15 cellular contexts compared by ENCODE assay signal in the genomic region with DNA sequence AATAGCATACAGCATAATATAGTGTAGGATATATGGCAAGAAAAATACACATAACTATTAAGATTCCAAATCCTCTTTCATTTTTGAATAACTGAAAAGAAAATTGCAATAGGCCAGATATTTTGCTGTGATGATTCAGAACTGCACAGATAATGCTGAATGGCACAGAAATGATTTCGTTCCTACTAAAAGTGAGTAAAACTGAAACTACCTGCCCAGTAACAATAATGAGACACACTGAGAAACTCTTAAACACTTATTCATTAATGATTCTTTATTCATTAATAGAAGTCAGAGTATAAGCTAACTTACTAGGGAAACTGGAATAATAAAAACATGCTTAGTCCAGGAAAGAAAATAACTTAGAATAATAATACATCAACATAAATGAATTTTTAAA.
DNase-seq lines count a peak whose midpoint lies in the region; ATAC-seq and TF ChIP-seq lines count a peak whose summit lies in the region.
"Had no signal": no experiment of that assay in that cellular context is flagged by ENCODE, and none has a peak within 500 bp of the region (broad histone marks: within the 10 kb centered on the region; RNA-seq: fewer than 3 reads in every experiment).

No MANE protein-coding gene starts in this region.

- ATAC-seq in GM18867 (IDR thresholded peaks at IDR 0.05; ENCODE audit: unreplicated experiment): peak; percentile 91
- peak; percentile 96 for ATAC-seq in GM21447 (IDR thresholded peaks at IDR 0.05; ENCODE audit: unreplicated experiment)
- ATAC-seq in HG02981 (IDR thresholded peaks at IDR 0.05; ENCODE audit: unreplicated experiment): peak; percentile 98
- ATAC-seq in HG03558 (IDR thresholded peaks at IDR 0.05; ENCODE audit: extremely low read depth, unreplicated experiment): peak; percentile 95
- no peak for ATAC-seq in lower lobe of right lung
- ATAC-seq: activated T-cell treated with anti-CD3 and anti-CD28 coated beads, Interleukin-2, amount 50 U/mL, for 4 hours; left lobe of liver had no signal

- H3K27ac ChIP-seq in lower lobe of right lung: no peak overlapping the region
- H3K27ac ChIP-seq: ovary had no signal

- TF ChIP-seq CTCF in lower lobe of right lung (IDR thresholded peaks at IDR 0.05): no peak

- H3K27me3 ChIP-seq in lower lobe of right lung (ENCODE audit: low read depth): no peaks in the 10 kb centered on the region
- H3K27me3 ChIP-seq: ovary had no signal

- no peak for DNase-seq in lower lobe of right lung
- no peak for DNase-seq in SKM-1 (lab: John Stamatoyannopoulos, UW; ENCODE audit: unreplicated experiment)
- DNase-seq in kidney tubule cell (ENCODE audit: low spot score): no peak
- DNase-seq in HK-2 (ENCODE audit: unreplicated experiment): no peak
- DNase-seq: activated T-cell treated with anti-CD3 and anti-CD28 coated beads, Interleukin-2, amount 50 U/mL, for 4 hours; GF-D8; HCEC 1CT; NCI-H2029 treated with DMSO at 0.1 percent for 48 hours; NCI-H526; ovary had no signal

- no peaks in the 10 kb centered on the region for H3K9me3 ChIP-seq in lower lobe of right lung
- H3K9me3 ChIP-seq: ovary had no signal

- intact Hi-C loops in lower lobe of right lung (cut with DNase I): no loop called here

- no peak overlapping the region for H3K4me3 ChIP-seq in lower lobe of right lung
- H3K4me3 ChIP-seq: ovary had no signal

- H3K4me1 ChIP-seq in lower lobe of right lung: no peaks in the 10 kb centered on the region

- no peaks in the 10 kb centered on the region for H3K36me3 ChIP-seq in lower lobe of right lung
- H3K36me3 ChIP-seq: ovary had no signal

Comparison
In these comparisons a context has a peak if more than half of its experiments do, and no peak if none do; other contexts are left out.
1. ATAC-seq: peak in GM18867 (single experiment), GM21447 (single experiment), HG02981 (single experiment) and HG03558 (single experiment); none in lower lobe of right lung (0 of 2).